ENCODE assay signal across 21 cellular contexts in genomic region chr2:206054952-206055351, GRCh38.
"Had no signal": no experiment of that assay in that cellular context is flagged by ENCODE, and none has a peak within 500 bp of the region (broad histone marks: within the 10 kb centered on the region; RNA-seq: fewer than 3 reads in every experiment).

No MANE protein-coding gene starts in this region.

- H3K27ac Mint-ChIP-seq: activated CD4-positive, alpha-beta memory T cell treated with anti-CD3 and anti-CD28 coated beads for 36 hours; activated naive CD8-positive, alpha-beta T cell treated with anti-CD3 and anti-CD28 coated beads, Interleukin-2, amount 50 U/mL, for 24 hours; activated T-helper 17 cell treated with anti-CD3 and anti-CD28 coated beads, Interleukin-2, amount 50 U/mL, for 72 hours; immature natural killer cell; memory B cell; neural progenitor cell; stimulated activated naive CD8-positive, alpha-beta T cell treated with anti-CD3 and anti-CD28 coated beads, Interleukin-15, Interleukin-2, amounts not matched to agents 100 ng/mL and 50 ng/mL, for 24 hours; WTC11 had no signal

- ATAC-seq: activated naive CD8-positive, alpha-beta T cell treated with anti-CD3 and anti-CD28 coated beads, Interleukin-2, amount 50 U/mL, for 24 hours; activated T-helper 17 cell treated with anti-CD3 and anti-CD28 coated beads, Interleukin-2, amount 50 U/mL, for 72 hours; esophagus mucosa; WTC11 had no signal

- DNase-seq: activated CD4-positive, alpha-beta memory T cell treated with anti-CD3 and anti-CD28 coated beads for 36 hours; activated CD4-positive, alpha-beta T cell treated with anti-CD3 and anti-CD28 coated beads for 4 hours; activated naive CD4-positive, alpha-beta T cell; activated naive CD8-positive, alpha-beta T cell treated with anti-CD3 and anti-CD28 coated beads, Interleukin-2, amount 50 U/mL, for 24 hours; activated T-cell treated with anti-CD3 and anti-CD28 coated beads for 4 hours; anterior cingulate cortex; brain microvascular endothelial cell; central memory CD4-positive, alpha-beta T cell; colonic mucosa; immature natural killer cell; stimulated activated CD4-positive, alpha-beta T cell treated with anti-CD3 and anti-CD28 coated beads, Interleukin-2, amount 100 ng/mL, for 24 hours; uterus had no signal

- H3K4me3 Mint-ChIP-seq: activated CD4-positive, alpha-beta memory T cell treated with anti-CD3 and anti-CD28 coated beads for 36 hours; activated naive CD8-positive, alpha-beta T cell treated with anti-CD3 and anti-CD28 coated beads, Interleukin-2, amount 50 U/mL, for 24 hours; activated T-helper 17 cell treated with anti-CD3 and anti-CD28 coated beads, Interleukin-2, amount 50 U/mL, for 72 hours; immature natural killer cell; memory B cell; neural progenitor cell; stimulated activated naive CD8-positive, alpha-beta T cell treated with anti-CD3 and anti-CD28 coated beads, Interleukin-15, Interleukin-2, amounts not matched to agents 100 ng/mL and 50 ng/mL, for 24 hours; WTC11 had no signal

- H3K27me3 Mint-ChIP-seq: activated CD4-positive, alpha-beta memory T cell treated with anti-CD3 and anti-CD28 coated beads for 36 hours; activated naive CD8-positive, alpha-beta T cell treated with anti-CD3 and anti-CD28 coated beads, Interleukin-2, amount 50 U/mL, for 24 hours; activated T-helper 17 cell treated with anti-CD3 and anti-CD28 coated beads, Interleukin-2, amount 50 U/mL, for 72 hours; memory B cell; stimulated activated naive CD8-positive, alpha-beta T cell treated with anti-CD3 and anti-CD28 coated beads, Interleukin-15, Interleukin-2, amounts not matched to agents 100 ng/mL and 50 ng/mL, for 24 hours had no signal

- H3K4me3 ChIP-seq: colonic mucosa, neural progenitor cell, prostate gland, right atrium auricular region, tibial nerve, uterus had no signal

- H3K9me3 Mint-ChIP-seq: activated CD4-positive, alpha-beta memory T cell treated with anti-CD3 and anti-CD28 coated beads for 36 hours; activated naive CD8-positive, alpha-beta T cell treated with anti-CD3 and anti-CD28 coated beads, Interleukin-2, amount 50 U/mL, for 24 hours; activated T-helper 17 cell treated with anti-CD3 and anti-CD28 coated beads, Interleukin-2, amount 50 U/mL, for 72 hours; immature natural killer cell; memory B cell; neural progenitor cell; stimulated activated naive CD8-positive, alpha-beta T cell treated with anti-CD3 and anti-CD28 coated beads, Interleukin-15, Interleukin-2, amounts not matched to agents 100 ng/mL and 50 ng/mL, for 24 hours; WTC11 had no signal

- H3K27ac ChIP-seq: brain microvascular endothelial cell, colonic mucosa, neural progenitor cell, prostate gland, right atrium auricular region, tibial nerve, uterus had no signal

- H3K27me3 ChIP-seq: brain microvascular endothelial cell, colonic mucosa, neural progenitor cell, right atrium auricular region, tibial nerve, uterus had no signal

- H3K4me1 Mint-ChIP-seq: neural progenitor cell had no signal

- H3K36me3 ChIP-seq: colonic mucosa, neural progenitor cell, prostate gland, uterus had no signal

- H3K9me3 ChIP-seq: colonic mucosa, prostate gland, right atrium auricular region, tibial nerve, uterus had no signal

- H3K4me1 ChIP-seq: neural progenitor cell, prostate gland, right atrium auricular region, tibial nerve, uterus had no signal
